Comparison of ENCODE assay signal across 8 cellular contexts in the genomic region with DNA sequence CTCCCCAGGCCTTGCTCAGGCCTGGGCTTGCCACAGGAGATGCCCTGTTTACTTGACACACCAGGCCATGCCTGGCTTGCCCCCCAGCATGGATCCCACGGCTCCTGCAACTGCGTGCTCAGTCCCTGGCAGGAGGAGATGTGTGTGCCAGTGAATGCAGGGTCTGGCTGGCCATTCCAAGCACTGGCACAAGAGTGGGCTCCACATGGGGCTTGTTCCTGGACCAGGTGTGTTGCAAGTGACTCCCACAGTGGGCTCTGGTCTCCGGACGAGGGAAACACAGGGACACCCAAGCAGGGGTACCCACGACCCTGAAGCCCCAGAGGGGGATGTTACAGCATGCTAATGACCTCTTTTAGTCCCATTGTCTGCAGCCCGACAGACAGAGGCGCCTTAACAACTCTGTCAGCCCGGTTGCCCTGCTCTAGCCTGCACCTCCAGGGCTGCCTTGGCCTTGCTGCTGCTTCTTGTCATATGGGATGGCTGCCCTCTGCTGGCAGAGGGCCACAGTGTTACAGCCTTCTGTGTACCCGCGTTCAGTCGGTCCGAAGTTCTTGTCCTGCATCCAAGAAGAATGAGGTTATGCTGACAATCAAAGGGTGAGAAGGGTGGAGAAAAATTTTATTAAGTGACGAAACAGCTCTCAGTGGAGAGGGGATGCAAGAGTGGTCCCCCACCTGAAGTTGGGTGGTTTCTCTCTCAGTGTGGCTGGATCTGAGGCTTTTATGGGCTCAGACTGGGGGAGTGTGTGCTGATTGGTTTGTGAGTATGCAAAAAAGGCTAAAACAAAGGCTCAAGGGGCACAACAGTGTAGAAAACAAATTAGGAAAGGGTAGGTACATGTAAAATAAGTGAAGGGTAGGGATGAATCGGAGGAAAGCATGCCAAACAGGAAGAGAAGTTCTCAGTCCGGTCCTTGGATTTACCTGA.
DNase-seq lines count a peak whose midpoint lies in the region; ATAC-seq lines count a peak whose summit lies in the region.

No MANE protein-coding gene starts in this region.

- ATAC-seq in effector memory CD8-positive, alpha-beta T cell (replicated peaks), result peak; percentile 50
- peak in 1 of 2 donors; percentile 44 for ATAC-seq in naive thymus-derived CD8-positive, alpha-beta T cell
- ATAC-seq in HG02938 (IDR thresholded peaks at IDR 0.05; ENCODE audit: unreplicated experiment) (no peak), HG03571 (IDR thresholded peaks at IDR 0.05; ENCODE audit: unreplicated experiment) (no peak), HG03442 (IDR thresholded peaks at IDR 0.05; ENCODE audit: unreplicated experiment) (no peak)

- H3K27me3 Mint-ChIP-seq in effector memory CD8-positive, alpha-beta T cell, result no peaks in the 10 kb centered on the region
- H3K27me3 Mint-ChIP-seq in naive thymus-derived CD8-positive, alpha-beta T cell, result no peaks in the 10 kb centered on the region

- peaks cover 0 to 4% of the 10 kb centered on the region in 2 donors for H3K4me1 Mint-ChIP-seq in effector memory CD8-positive, alpha-beta T cell (ENCODE audit: low read depth in 2 of 2)
- peaks cover 0 to 3% (median 1%) of the 10 kb centered on the region in 4 donors for H3K4me1 Mint-ChIP-seq in naive thymus-derived CD8-positive, alpha-beta T cell

- POLR2A ChIA-PET in naive thymus-derived CD8-positive, alpha-beta T cell (lab: Charles Lee), result no interaction called here

- DNase-seq in EL (peak; percentile 50), HS-5 (ENCODE audit: low read depth) (peak; percentile 6)
- peak in 3 of 4 experiments; percentile 1 to 4 (median 1) for DNase-seq in activated CD4-positive, CD25-positive, alpha-beta regulatory T cell (lab: John Stamatoyannopoulos, UW)
- peak; percentile 6 to 20 (median 13) for DNase-seq in effector memory CD8-positive, alpha-beta T cell
- peak; percentile 7 to 71 (median 20) for DNase-seq in naive thymus-derived CD8-positive, alpha-beta T cell

- no peak overlapping the region for H3K4me3 Mint-ChIP-seq in effector memory CD8-positive, alpha-beta T cell
- no peak overlapping the region for H3K4me3 Mint-ChIP-seq in naive thymus-derived CD8-positive, alpha-beta T cell

- no peaks in the 10 kb centered on the region for H3K9me3 Mint-ChIP-seq in effector memory CD8-positive, alpha-beta T cell
- no peaks in the 10 kb centered on the region for H3K9me3 Mint-ChIP-seq in naive thymus-derived CD8-positive, alpha-beta T cell

- peak overlapping the region in 1 of 2 donors; percentile 21 for H3K27ac Mint-ChIP-seq in effector memory CD8-positive, alpha-beta T cell
- H3K27ac Mint-ChIP-seq in naive thymus-derived CD8-positive, alpha-beta T cell, result no peak overlapping the region

- H3K36me3 Mint-ChIP-seq in effector memory CD8-positive, alpha-beta T cell (ENCODE audit: insufficient read depth), result peaks cover 3% of the 10 kb centered on the region
- peaks cover 0 to 9% (median 5%) of the 10 kb centered on the region in 3 donors for H3K36me3 Mint-ChIP-seq in naive thymus-derived CD8-positive, alpha-beta T cell
